ENCODE assay signal across 1 cellular context in the genomic region with DNA sequence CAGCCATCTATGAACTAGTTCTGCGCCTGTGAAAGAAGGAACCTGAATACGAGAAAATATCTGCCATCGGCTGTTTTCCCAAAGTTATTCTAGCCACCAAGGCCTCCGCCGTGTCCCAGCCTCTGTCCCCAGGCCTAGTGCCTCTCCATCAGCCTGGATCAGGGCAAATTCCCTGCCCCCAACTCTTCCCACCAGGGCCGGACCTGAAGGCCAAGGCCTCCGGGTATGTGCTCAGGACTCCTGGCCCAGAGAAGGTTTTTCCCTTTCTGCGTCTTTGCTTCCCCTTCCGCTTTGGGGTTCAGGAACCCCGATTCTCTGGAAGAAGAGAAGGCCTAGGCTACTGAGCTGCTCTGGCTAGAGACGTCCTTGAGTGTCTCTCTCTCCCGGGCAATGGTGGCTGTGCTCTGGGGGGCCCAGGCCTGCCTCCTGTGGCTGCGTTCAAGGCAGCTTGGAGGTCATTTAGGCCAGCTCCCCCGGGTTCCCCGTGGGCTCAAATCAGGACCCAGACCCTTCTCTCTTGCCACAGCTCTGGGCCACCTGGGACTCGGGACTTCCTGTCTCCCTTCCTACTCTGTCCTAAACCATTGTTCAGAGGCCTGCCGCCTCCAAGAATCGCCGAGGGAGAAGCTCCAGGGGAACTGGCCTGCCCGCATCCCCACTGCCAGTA.
TF ChIP-seq lines count a peak whose summit lies in the region.

No MANE protein-coding gene starts in this region.

TF ChIP-seq in H1, 55 proteins besides CTCF, POLR2A, EP300 and RAD21:
- no peak for TF ChIP-seq TAF7 (optimal IDR thresholded peaks at IDR 0.05; ENCODE audit: borderline replicate concordance, low read depth, low read length)
- TF ChIP-seq POLR2AphosphoS5 (IDR thresholded peaks at IDR 0.05; ENCODE audit: low read depth, low read length) = no peak
- TF ChIP-seq GTF2F1 (IDR thresholded peaks at IDR 0.05; ENCODE audit: borderline replicate concordance, low read depth, low read length) = no peak
- TF ChIP-seq KDM1A (IDR thresholded peaks at IDR 0.05; ENCODE audit: borderline replicate concordance, low read length) = no peak
- TF ChIP-seq RXRA (IDR thresholded peaks at IDR 0.05; ENCODE audit: insufficient read depth, low read depth, low read length) = no peak
- no peak for TF ChIP-seq RFX5 (IDR thresholded peaks at IDR 0.05; ENCODE audit: borderline replicate concordance, low read depth, low read length)
- peak; percentile 81 for TF ChIP-seq SUZ12 (IDR thresholded peaks at IDR 0.05; ENCODE audit: low read length)
- TF ChIP-seq JUN (IDR thresholded peaks at IDR 0.05; ENCODE audit: low read depth, low read length) = no peak
- TF ChIP-seq KDM5A (IDR thresholded peaks at IDR 0.05; ENCODE audit: low read length) = no peak
- TF ChIP-seq, protein P1, sequence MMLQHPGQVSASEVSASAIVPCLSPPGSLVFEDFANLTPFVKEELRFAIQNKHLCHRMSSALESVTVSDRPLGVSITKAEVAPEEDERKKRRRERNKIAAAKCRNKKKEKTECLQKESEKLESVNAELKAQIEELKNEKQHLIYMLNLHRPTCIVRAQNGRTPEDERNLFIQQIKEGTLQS (IDR thresholded peaks at IDR 0.05; ENCODE audit: insufficient read depth, low read depth, low read length) = no peak
- TF ChIP-seq RBBP5 (IDR thresholded peaks at IDR 0.05; ENCODE audit: borderline replicate concordance, low read depth, low read length) = no peak
- no peak for TF ChIP-seq CEBPB (IDR thresholded peaks at IDR 0.05; ENCODE audit: low read depth, low read length)
- peak; percentile 17 for TF ChIP-seq KDM4A (IDR thresholded peaks at IDR 0.05; ENCODE audit: low read depth, low read length, severe bottlenecking)
- TF ChIP-seq, protein P2, sequence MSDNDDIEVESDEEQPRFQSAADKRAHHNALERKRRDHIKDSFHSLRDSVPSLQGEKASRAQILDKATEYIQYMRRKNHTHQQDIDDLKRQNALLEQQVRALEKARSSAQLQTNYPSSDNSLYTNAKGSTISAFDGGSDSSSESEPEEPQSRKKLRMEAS (IDR thresholded peaks at IDR 0.05) = no peak
- 0 out of 2 replicates have a peak, but pooled peaks have one; percentile 37 for TF ChIP-seq CBX8 (IDR thresholded peaks at IDR 0.05; ENCODE audit: borderline replicate concordance, low read depth, low read length)
- TF ChIP-seq SAP30 (IDR thresholded peaks at IDR 0.05; ENCODE audit: insufficient read depth, insufficient replicate concordance, low read length) = no peak
- TF ChIP-seq YY1 (IDR thresholded peaks at IDR 0.05; ENCODE audit: low read depth, low read length) = no peak
- TF ChIP-seq RNF2 (IDR thresholded peaks at IDR 0.05; ENCODE audit: borderline replicate concordance, low read depth, low read length, missing control alignments, poor library complexity, severe bottlenecking) = peak; percentile 62
- no peak for TF ChIP-seq SP1 (IDR thresholded peaks at IDR 0.05; ENCODE audit: low read depth, low read length)
- TF ChIP-seq CHD1 (IDR thresholded peaks at IDR 0.05; ENCODE audit: low read depth, low read length) = no peak
- no peak for TF ChIP-seq BCL11A (IDR thresholded peaks at IDR 0.05; ENCODE audit: low read depth in 2 of 2, low read length in 2 of 2)
- TF ChIP-seq EZH2 (IDR thresholded peaks at IDR 0.05; ENCODE audit: low read depth, low read length, severe bottlenecking) = peak; percentile 97
- TF ChIP-seq TAF1 (IDR thresholded peaks at IDR 0.05; ENCODE audit: low read depth, low read length) = no peak
